ENCODE assay signal across 9 cellular contexts in genomic region chrX:131762802-131763234, GRCh38.
DNase-seq lines count a peak whose midpoint lies in the region; ATAC-seq and TF ChIP-seq lines count a peak whose summit lies in the region.
"Had no signal": no experiment of that assay in that cellular context is flagged by ENCODE, and none has a peak within 500 bp of the region (broad histone marks: within the 10 kb centered on the region; RNA-seq: fewer than 3 reads in every experiment).

No MANE protein-coding gene starts in this region.

- H3K4me1 Mint-ChIP-seq in CD4-positive, alpha-beta memory T cell, result peaks cover 0 to 6% (median 1%) of the 10 kb centered on the region in 4 donors
- H3K4me1 Mint-ChIP-seq in mesothelial cell of epicardium, result no peaks in the 10 kb centered on the region
- H3K4me1 Mint-ChIP-seq in activated CD8-positive, alpha-beta T cell treated with anti-CD3 and anti-CD28 coated beads for 36 hours (ENCODE audit: low read depth), result no peaks in the 10 kb centered on the region
- H3K4me1 Mint-ChIP-seq: activated naive CD8-positive, alpha-beta T cell treated with anti-CD3 and anti-CD28 coated beads, Interleukin-2, amount 10 ng/mL, durations not matched to agents 7 days and 5 days had no signal

- peak overlapping the region in 4 of 7 donors; percentile 34 to 96 (median 58) for H3K27ac Mint-ChIP-seq in CD4-positive, alpha-beta memory T cell
- no peak overlapping the region for H3K27ac Mint-ChIP-seq in mesothelial cell of epicardium
- no peak overlapping the region for H3K27ac Mint-ChIP-seq in activated CD8-positive, alpha-beta T cell treated with anti-CD3 and anti-CD28 coated beads for 36 hours
- H3K27ac Mint-ChIP-seq: activated naive CD8-positive, alpha-beta T cell treated with anti-CD3 and anti-CD28 coated beads, Interleukin-2, amount 10 ng/mL, durations not matched to agents 7 days and 5 days had no signal

- no peak overlapping the region for H3K4me3 ChIP-seq in CD4-positive, alpha-beta memory T cell (ENCODE audit: low read length in 2 of 2)

- H3K4me1 ChIP-seq in CD4-positive, alpha-beta memory T cell (ENCODE audit: insufficient read depth, low read length), result no peaks in the 10 kb centered on the region

- intact Hi-C loops in CD4-positive, alpha-beta memory T cell (cut with micrococcal nuclease), result no loop called here
- intact Hi-C loops in activated CD8-positive, alpha-beta T cell treated with anti-CD3 and anti-CD28 coated beads for 36 hours (cut with micrococcal nuclease), result no loop called here

- H3K9me3 ChIP-seq in CD4-positive, alpha-beta memory T cell (ENCODE audit: control insufficient read depth in 1 of 2, low read length in 2 of 2), result no peaks in the 10 kb centered on the region

- H3K27ac ChIP-seq in CD4-positive, alpha-beta memory T cell (ENCODE audit: low read depth, low read length), result no peak overlapping the region

- CTCF ChIA-PET in CD4-positive, alpha-beta memory T cell (lab: Charles Lee; ENCODE audit: partially characterized antibody), result no interaction called here
- CTCF ChIA-PET in activated CD8-positive, alpha-beta T cell treated with anti-CD3 and anti-CD28 coated beads for 36 hours (lab: Charles Lee), result no interaction called here

- H3K27me3 ChIP-seq in CD4-positive, alpha-beta memory T cell (ENCODE audit: insufficient read depth, low read length), result no peaks in the 10 kb centered on the region

- no peak for TF ChIP-seq CTCF in mesothelial cell of epicardium (IDR thresholded peaks at IDR 0.05; ENCODE audit: unreplicated experiment)
- no peak for TF ChIP-seq CTCF in activated CD8-positive, alpha-beta T cell treated with anti-CD3 and anti-CD28 coated beads for 36 hours (IDR thresholded peaks at IDR 0.05)

- POLR2A ChIA-PET in CD4-positive, alpha-beta memory T cell (lab: Charles Lee; ENCODE audit: partially characterized antibody), result no interaction called here
- POLR2A ChIA-PET in activated CD8-positive, alpha-beta T cell treated with anti-CD3 and anti-CD28 coated beads for 36 hours (lab: Charles Lee), result no interaction called here

- no peaks in the 10 kb centered on the region for H3K27me3 Mint-ChIP-seq in CD4-positive, alpha-beta memory T cell
- no peaks in the 10 kb centered on the region for H3K27me3 Mint-ChIP-seq in mesothelial cell of epicardium (ENCODE audit: low read depth)
- no peaks in the 10 kb centered on the region for H3K27me3 Mint-ChIP-seq in activated CD8-positive, alpha-beta T cell treated with anti-CD3 and anti-CD28 coated beads for 36 hours
- H3K27me3 Mint-ChIP-seq: activated naive CD8-positive, alpha-beta T cell treated with anti-CD3 and anti-CD28 coated beads, Interleukin-2, amount 10 ng/mL, durations not matched to agents 7 days and 5 days had no signal

- H3K36me3 Mint-ChIP-seq in CD4-positive, alpha-beta memory T cell, result peaks cover 0 to 6% of the 10 kb centered on the region in 2 donors
- peaks cover 56% of the 10 kb centered on the region for H3K36me3 Mint-ChIP-seq in mesothelial cell of epicardium
- H3K36me3 Mint-ChIP-seq in activated CD8-positive, alpha-beta T cell treated with anti-CD3 and anti-CD28 coated beads for 36 hours (ENCODE audit: low read depth), result peaks cover 12% of the 10 kb centered on the region

- peak overlapping the region in 6 of 8 donors; percentile 90 to 94 (median 91) for H3K4me3 Mint-ChIP-seq in CD4-positive, alpha-beta memory T cell
- H3K4me3 Mint-ChIP-seq in mesothelial cell of epicardium, result no peak overlapping the region
- no peak overlapping the region for H3K4me3 Mint-ChIP-seq in activated CD8-positive, alpha-beta T cell treated with anti-CD3 and anti-CD28 coated beads for 36 hours
- H3K4me3 Mint-ChIP-seq: activated naive CD8-positive, alpha-beta T cell treated with anti-CD3 and anti-CD28 coated beads, Interleukin-2, amount 10 ng/mL, durations not matched to agents 7 days and 5 days had no signal

- H3K9me3 Mint-ChIP-seq in CD4-positive, alpha-beta memory T cell, result peaks cover 0 to 9% (median 0%) of the 10 kb centered on the region in 8 donors
- H3K9me3 Mint-ChIP-seq in mesothelial cell of epicardium, result peaks cover 13% of the 10 kb centered on the region
- H3K9me3 Mint-ChIP-seq in activated CD8-positive, alpha-beta T cell treated with anti-CD3 and anti-CD28 coated beads for 36 hours, result no peaks in the 10 kb centered on the region

- H3K36me3 ChIP-seq in CD4-positive, alpha-beta memory T cell (ENCODE audit: insufficient read depth, low read length), result no peaks in the 10 kb centered on the region

- ATAC-seq in GM21576 (IDR thresholded peaks at IDR 0.05; ENCODE audit: unreplicated experiment), result peak; percentile 48
- ATAC-seq in activated CD8-positive, alpha-beta T cell treated with anti-CD3 and anti-CD28 coated beads for 36 hours, result no peak

- peak in 4 of 5 donors; percentile 78 to 80 (median 80) for DNase-seq in CD4-positive, alpha-beta memory T cell
- DNase-seq in T-helper 9 cell (peak; percentile 29), lung microvascular endothelial cell (ENCODE audit: low read depth in 2 of 2) (peak; percentile 57 to 88), mesothelial cell of epicardium (ENCODE audit: low spot score in 2 of 2, unreplicated experiment in 2 of 2) (no peak), NCI-H510A (lab: John Stamatoyannopoulos, UW) (no peak), cerebellum (ENCODE audit: low spot score) (no peak)
- DNase-seq in activated CD8-positive, alpha-beta T cell treated with anti-CD3 and anti-CD28 coated beads for 36 hours, result no peak
- DNase-seq: activated naive CD8-positive, alpha-beta T cell treated with anti-CD3 and anti-CD28 coated beads, Interleukin-2, amount 10 ng/mL, durations not matched to agents 7 days and 5 days had no signal

Comparison
In these comparisons a context has a peak if more than half of its experiments do, and no peak if none do; other contexts are left out.
1. DNase-seq: peak in CD4-positive, alpha-beta memory T cell (4 of 5), T-helper 9 cell (single experiment) and lung microvascular endothelial cell (2 of 2); none in mesothelial cell of epicardium (0 of 2), activated CD8-positive, alpha-beta T cell treated with anti-CD3 and anti-CD28 coated beads for 36 hours (single experiment), NCI-H510A (single experiment) and cerebellum (single experiment).
2. H3K27ac Mint-ChIP-seq: peak in CD4-positive, alpha-beta memory T cell (4 of 7); none in mesothelial cell of epicardium (single experiment) and activated CD8-positive, alpha-beta T cell treated with anti-CD3 and anti-CD28 coated beads for 36 hours (single experiment).
3. H3K4me3 Mint-ChIP-seq: peak in CD4-positive, alpha-beta memory T cell (6 of 8); none in mesothelial cell of epicardium (single experiment) and activated CD8-positive, alpha-beta T cell treated with anti-CD3 and anti-CD28 coated beads for 36 hours (single experiment).